1 cellular context compared by ENCODE assay signal in genomic region chr22:31346733-31347250, GRCh38.
TF ChIP-seq lines count a peak whose summit lies in the region.

No MANE protein-coding gene starts in this region.

TF ChIP-seq in HepG2, 621 proteins besides CTCF, POLR2A, EP300 and RAD21 (continued from another document and continues in another):
- TF ChIP-seq SNAPC5 (CRISPR knock-in tag; IDR thresholded peaks at IDR 0.05; ENCODE audit: borderline replicate concordance) (no peak), ZNF446 (CRISPR knock-in tag; IDR thresholded peaks at IDR 0.05) (peak; percentile 36; the same call in 1 of the 2 replicates), ZNF562 (CRISPR knock-in tag; IDR thresholded peaks at IDR 0.05; ENCODE audit: borderline replicate concordance) (no peak), CSRNP2 (CRISPR knock-in tag; conservative IDR thresholded peaks at IDR 0.05; ENCODE audit: low read depth) (no peak), THAP9 (CRISPR knock-in tag; IDR thresholded peaks at IDR 0.05; ENCODE audit: borderline replicate concordance) (no peak; the same call in 1 of the 2 replicates), RBAK (CRISPR knock-in tag; IDR thresholded peaks at IDR 0.05) (no peak), SALL2 (CRISPR knock-in tag; IDR thresholded peaks at IDR 0.05) (peak; percentile 64; the same call in 1 of the 2 replicates), ZNF512B (CRISPR knock-in tag; IDR thresholded peaks at IDR 0.05; ENCODE audit: borderline replicate concordance) (no peak), AKAP8 (CRISPR knock-in tag; IDR thresholded peaks at IDR 0.05) (no peak), ZSCAN31 (CRISPR knock-in tag; IDR thresholded peaks at IDR 0.05; ENCODE audit: low read depth) (0 out of 2 replicates have a peak, but pooled peaks have one; percentile 21), ZMYM2 (CRISPR knock-in tag; IDR thresholded peaks at IDR 0.05) (no peak), TGIF2 (CRISPR knock-in tag; IDR thresholded peaks at IDR 0.05) (0 out of 2 replicates have a peak, but pooled peaks have one; percentile 7), ZNF816 (CRISPR knock-in tag; IDR thresholded peaks at IDR 0.05; ENCODE audit: borderline replicate concordance) (peak; percentile 71; the same call in 1 of the 2 replicates), PLRG1 (conservative IDR thresholded peaks at IDR 0.05) (no peak), ATAD3A (CRISPR knock-in tag; IDR thresholded peaks at IDR 0.05) (no peak), ZZZ3 (CRISPR knock-in tag; IDR thresholded peaks at IDR 0.05; ENCODE audit: borderline replicate concordance) (no peak), ZBTB21 (CRISPR knock-in tag; IDR thresholded peaks at IDR 0.05) (peak; percentile 17; the same call in 1 of the 2 replicates), SYNCRIP (IDR thresholded peaks at IDR 0.05; ENCODE audit: insufficient read depth, low read depth, low read length) (no peak), ZSCAN9 (CRISPR knock-in tag; IDR thresholded peaks at IDR 0.05; ENCODE audit: borderline replicate concordance) (no peak), SALL1 (CRISPR knock-in tag; IDR thresholded peaks at IDR 0.05) (peak; percentile 68), UBTF (CRISPR knock-in tag; IDR thresholded peaks at IDR 0.05) (peak; percentile 89), ZSCAN30 (CRISPR knock-in tag; IDR thresholded peaks at IDR 0.05) (no peak), ZNF773 (CRISPR knock-in tag; IDR thresholded peaks at IDR 0.05; ENCODE audit: borderline replicate concordance) (0 out of 2 replicates have a peak, but pooled peaks have one; percentile 31), HNF4G (IDR thresholded peaks at IDR 0.05; ENCODE audit: borderline replicate concordance, low read depth, low read length) (no peak), HNF4G (CRISPR knock-in tag; IDR thresholded peaks at IDR 0.05; ENCODE audit: borderline replicate concordance, low read depth) (no peak), ZNF143 (CRISPR knock-in tag; IDR thresholded peaks at IDR 0.05) (no peak), ZBTB42 (CRISPR knock-in tag; IDR thresholded peaks at IDR 0.05) (no peak; the same call in 1 of the 2 replicates), FOXK2 (IDR thresholded peaks at IDR 0.05) (no peak), FOXA1 (IDR thresholded peaks at IDR 0.05) (no peak), FOXA1 (CRISPR knock-in tag; IDR thresholded peaks at IDR 0.05) (0 out of 2 replicates have a peak, but pooled peaks have one; percentile 3), RERE (CRISPR knock-in tag; IDR thresholded peaks at IDR 0.05; ENCODE audit: low read depth) (no peak), YEATS2 (CRISPR knock-in tag; IDR thresholded peaks at IDR 0.05; ENCODE audit: borderline replicate concordance) (peak; percentile 12; the same call in 1 of the 2 replicates), ZNF354B (CRISPR knock-in tag; IDR thresholded peaks at IDR 0.05) (no peak), ZNF383 (CRISPR knock-in tag; IDR thresholded peaks at IDR 0.05; ENCODE audit: borderline replicate concordance) (no peak), KDM5A (IDR thresholded peaks at IDR 0.05; ENCODE audit: borderline replicate concordance, low read length) (no peak), ZNF775 (CRISPR knock-in tag; IDR thresholded peaks at IDR 0.05; ENCODE audit: borderline replicate concordance) (no peak), ZEB1 (IDR thresholded peaks at IDR 0.05; ENCODE audit: insufficient replicate concordance, low read depth) (no peak), SIX4 (CRISPR knock-in tag; IDR thresholded peaks at IDR 0.05) (no peak), ZC3H4 (CRISPR knock-in tag; IDR thresholded peaks at IDR 0.05; ENCODE audit: borderline replicate concordance) (no peak), ZNF737 (CRISPR knock-in tag; IDR thresholded peaks at IDR 0.05; ENCODE audit: borderline replicate concordance) (no peak), ZFY (CRISPR knock-in tag; IDR thresholded peaks at IDR 0.05) (no peak; the same call in none of the 2 replicates), MIER3 (CRISPR knock-in tag; IDR thresholded peaks at IDR 0.05; ENCODE audit: borderline replicate concordance) (no peak), MAF1 (CRISPR knock-in tag; IDR thresholded peaks at IDR 0.05; ENCODE audit: borderline replicate concordance) (no peak), ZFX (CRISPR knock-in tag; IDR thresholded peaks at IDR 0.05; ENCODE audit: low read depth) (peak; percentile 60; the same call in 1 of the 2 replicates), CBX2 (IDR thresholded peaks at IDR 0.05; ENCODE audit: low read depth, low read length) (no peak), CBX2 (CRISPR knock-in tag; IDR thresholded peaks at IDR 0.05; ENCODE audit: low read depth) (no peak), SATB2 (CRISPR knock-in tag; IDR thresholded peaks at IDR 0.05) (0 out of 2 replicates have a peak, but pooled peaks have one; percentile 25), KDM1A (CRISPR knock-in tag; IDR thresholded peaks at IDR 0.05) (no peak), ZNF20 (CRISPR knock-in tag; IDR thresholded peaks at IDR 0.05) (peak; percentile 82; the same call in 1 of the 2 replicates), PAWR (CRISPR knock-in tag; IDR thresholded peaks at IDR 0.05; ENCODE audit: borderline replicate concordance) (no peak), ZNF850 (CRISPR knock-in tag; conservative IDR thresholded peaks at IDR 0.05) (no peak), HNRNPL (IDR thresholded peaks at IDR 0.05; ENCODE audit: low read depth, low read length) (no peak), ZNF333 (CRISPR knock-in tag; IDR thresholded peaks at IDR 0.05; ENCODE audit: borderline replicate concordance) (no peak), NFIC (IDR thresholded peaks at IDR 0.05; ENCODE audit: low read length) (no peak), CENPT (CRISPR knock-in tag; IDR thresholded peaks at IDR 0.05; ENCODE audit: low read depth) (peak; percentile 37; the same call in 1 of the 2 replicates), ZNF644 (CRISPR knock-in tag; IDR thresholded peaks at IDR 0.05; ENCODE audit: low read depth) (no peak), E2F5 (CRISPR knock-in tag; conservative IDR thresholded peaks at IDR 0.05) (0 out of 2 replicates have a peak, but pooled peaks have one; percentile 13)
